In genomic region chr6:148973809-148974208, GRCh38 we compare ENCODE assay signal across 1 cellular context.
TF ChIP-seq lines count a peak whose summit lies in the region.

No MANE protein-coding gene starts in this region.

TF ChIP-seq in K562, 482 proteins besides CTCF, POLR2A, EP300 and RAD21 (continued from another document):
- TF ChIP-seq CHD7 (IDR thresholded peaks at IDR 0.05; ENCODE audit: low read depth, low read length) (no peak), THRA (IDR thresholded peaks at IDR 0.05) (no peak), SNAPC5 (CRISPR knock-in tag; IDR thresholded peaks at IDR 0.05) (no peak), TAF1 (IDR thresholded peaks at IDR 0.05; ENCODE audit: control insufficient read depth, extremely low read depth, insufficient read depth, low read length, severe bottlenecking) (no peak), ZBTB34 (CRISPR knock-in tag; IDR thresholded peaks at IDR 0.05) (no peak), DMBX1 (CRISPR knock-in tag; IDR thresholded peaks at IDR 0.05; ENCODE audit: borderline replicate concordance) (no peak), CBX5 (IDR thresholded peaks at IDR 0.05; ENCODE audit: borderline replicate concordance, low read depth) (no peak)
